Comparison of ENCODE assay signal across 13 cellular contexts in the genomic region with DNA sequence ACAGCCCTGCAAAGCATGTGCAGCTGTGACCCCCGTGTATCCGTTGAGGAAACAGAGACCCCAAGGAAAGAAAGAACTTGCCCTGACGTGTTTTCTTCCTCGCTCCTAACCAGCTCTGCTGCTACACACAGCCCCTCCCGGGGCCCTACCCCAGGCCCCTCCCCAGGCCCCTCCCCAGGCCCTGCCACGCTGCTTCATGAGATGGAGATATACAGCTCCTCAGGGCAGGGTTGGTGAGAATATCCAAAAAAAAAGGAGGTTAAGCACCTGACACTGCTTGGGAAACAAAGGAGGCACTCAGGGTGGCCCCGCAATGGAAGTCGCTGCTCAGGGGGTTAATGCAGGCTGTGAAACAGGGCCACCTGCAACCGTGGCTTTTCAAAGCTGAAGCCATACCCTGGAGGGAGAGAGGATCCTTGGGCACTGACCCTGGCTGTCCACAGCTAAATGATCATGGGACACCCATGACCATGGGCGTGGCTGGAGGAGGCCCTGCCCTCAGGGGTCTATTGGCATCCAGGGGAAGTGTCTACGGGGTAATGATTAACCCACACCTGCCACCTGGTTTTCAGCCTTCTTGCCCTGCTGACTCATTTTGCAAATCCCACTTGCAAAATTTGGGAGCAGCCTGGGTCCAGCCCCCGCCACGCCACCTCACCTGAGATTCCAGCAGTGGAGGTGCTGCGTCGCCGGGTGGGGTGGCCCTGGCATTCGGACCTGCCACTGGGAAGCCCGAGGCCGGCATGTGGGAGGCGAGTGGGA.
"Had no signal": no experiment of that assay in that cellular context is flagged by ENCODE, and none has a peak within 500 bp of the region (broad histone marks: within the 10 kb centered on the region; RNA-seq: fewer than 3 reads in every experiment).

No MANE protein-coding gene starts in this region.

- H3K36me3 Mint-ChIP-seq: activated naive CD8-positive, alpha-beta T cell treated with anti-CD3 and anti-CD28 coated beads, Interleukin-2, amount 10 ng/mL, durations not matched to agents 7 days and 5 days had no signal

- H3K9me3 ChIP-seq: suprapubic skin had no signal

- H3K4me3 Mint-ChIP-seq: activated CD4-positive, alpha-beta memory T cell treated with anti-CD3 and anti-CD28 coated beads for 36 hours; activated naive CD8-positive, alpha-beta T cell treated with anti-CD3 and anti-CD28 coated beads, Interleukin-2, amount 10 ng/mL, durations not matched to agents 7 days and 5 days; activated T-cell treated with anti-CD3 and anti-CD28 coated beads, Interleukin-2, amount 50 U/mL, for 72 hours; nephron had no signal

- H3K36me3 ChIP-seq: suprapubic skin had no signal

- H3K9me3 Mint-ChIP-seq: activated CD4-positive, alpha-beta memory T cell treated with anti-CD3 and anti-CD28 coated beads for 36 hours; activated T-cell treated with anti-CD3 and anti-CD28 coated beads, Interleukin-2, amount 50 U/mL, for 72 hours; nephron had no signal

- H3K27ac Mint-ChIP-seq: activated CD4-positive, alpha-beta memory T cell treated with anti-CD3 and anti-CD28 coated beads for 36 hours; activated naive CD8-positive, alpha-beta T cell treated with anti-CD3 and anti-CD28 coated beads, Interleukin-2, amount 10 ng/mL, durations not matched to agents 7 days and 5 days; activated T-cell treated with anti-CD3 and anti-CD28 coated beads, Interleukin-2, amount 50 U/mL, for 72 hours had no signal

- DNase-seq: activated CD4-positive, alpha-beta memory T cell treated with anti-CD3 and anti-CD28 coated beads for 36 hours; activated CD4-positive, alpha-beta T cell treated with anti-CD3 and anti-CD28 coated beads for 1 hour; activated naive CD8-positive, alpha-beta T cell treated with anti-CD3 and anti-CD28 coated beads, Interleukin-2, amount 10 ng/mL, durations not matched to agents 7 days and 5 days; activated T-cell treated with anti-CD3 and anti-CD28 coated beads, Interleukin-2, amount 50 U/mL, for 72 hours; anterior cingulate cortex; cerebellar nuclear complex; hypothalamus; mammary epithelial cell; stimulated activated CD4-positive, alpha-beta T cell treated with anti-CD3 and anti-CD28 coated beads, Interleukin-2, amount 100 ng/mL, for 48 hours; stimulated activated naive CD4-positive, alpha-beta T cell treated with Interleukin-2 at 50 U/mL for 16 hours; T-helper 9 cell had no signal

- H3K27ac ChIP-seq: suprapubic skin had no signal

- H3K27me3 Mint-ChIP-seq: activated naive CD8-positive, alpha-beta T cell treated with anti-CD3 and anti-CD28 coated beads, Interleukin-2, amount 10 ng/mL, durations not matched to agents 7 days and 5 days had no signal

- H3K4me3 ChIP-seq: suprapubic skin had no signal

- H3K4me1 ChIP-seq: suprapubic skin had no signal

- ATAC-seq: activated T-cell treated with anti-CD3 and anti-CD28 coated beads, Interleukin-2, amount 50 U/mL, for 72 hours had no signal
